In genomic region chr17:39014044-39014794, GRCh38 we compare ENCODE assay signal across 12 cellular contexts. TPM values are rescaled to one million over a fixed set of nuclear protein-coding genes. Genes with fewer than 3 reads are reported as not detected.
DNase-seq lines count a peak whose midpoint lies in the region; ATAC-seq, FAIRE-seq and TF ChIP-seq lines count a peak whose summit lies in the region.
"Had no signal": no experiment of that assay in that cellular context is flagged by ENCODE, and none has a peak within 500 bp of the region (broad histone marks: within the 10 kb centered on the region; RNA-seq: fewer than 3 reads in every experiment).

No MANE protein-coding gene starts in this region.

- peaks cover 5% of the 10 kb centered on the region for H3K4me1 Mint-ChIP-seq in progenitor cell of endocrine pancreas (ENCODE audit: low read depth)
- peaks cover 23% of the 10 kb centered on the region for H3K4me1 Mint-ChIP-seq in activated naive CD8-positive, alpha-beta T cell treated with anti-CD3 and anti-CD28 coated beads for 36 hours

- no peaks in the 10 kb centered on the region for H3K9me1 ChIP-seq in endothelial cell of umbilical vein (replicated peaks; ENCODE audit: control insufficient read depth, extremely low read depth, insufficient read depth, low read length)

- H3K36me3 ChIP-seq in endothelial cell of umbilical vein (ENCODE audit: control insufficient read depth in 2 of 2, extremely low read depth in 1 of 2, insufficient read depth in 2 of 2, low read length in 2 of 2): no peaks in the 10 kb centered on the region
- H3K36me3 ChIP-seq in kidney (ENCODE audit: control insufficient read depth in 1 of 2, insufficient read depth in 2 of 2, low read length in 2 of 2): no peaks in the 10 kb centered on the region

- BruUV-seq in endothelial cell of umbilical vein (replicated peaks; lab: Mats Ljungman, UMichigan): no TSS peak

- no peaks in the 10 kb centered on the region for H3K27me3 ChIP-seq in endothelial cell of umbilical vein (ENCODE audit: control insufficient read depth in 2 of 2, insufficient read depth in 2 of 2, low read length in 2 of 2)

- peak; percentile 67 for FAIRE-seq in endothelial cell of umbilical vein (lab: Jason Lieb, UNC)
- no peak for FAIRE-seq in GM12892 (lab: Jason Lieb, UNC)
- FAIRE-seq in kidney (lab: Jason Lieb, UNC): no peak
- FAIRE-seq: endometrium had no signal

- no peak for TF ChIP-seq CTCF in endothelial cell of umbilical vein (IDR thresholded peaks at IDR 0.05; ENCODE audit: extremely low read depth in 1 of 2, insufficient read depth in 1 of 2, low read depth in 1 of 2, low read length in 2 of 2)
- TF ChIP-seq CTCF in progenitor cell of endocrine pancreas (IDR thresholded peaks at IDR 0.05; ENCODE audit: unreplicated experiment): no peak
- TF ChIP-seq CTCF in kidney (IDR thresholded peaks at IDR 0.05; ENCODE audit: borderline replicate concordance, extremely low read depth, insufficient read depth): no peak

- no peak for TF ChIP-seq POLR2A in endothelial cell of umbilical vein (IDR thresholded peaks at IDR 0.05; ENCODE audit: low read depth, low read length)
- no peak for TF ChIP-seq POLR2A in GM12892 (IDR thresholded peaks at IDR 0.05; ENCODE audit: low read depth, low read length)

- peak; percentile 12 for DNase-seq in Caki2 (ENCODE audit: low read depth)
- peak; percentile 29 for DNase-seq in NCI-H460 (ENCODE audit: extremely low read depth, low read depth)
- DNase-seq in endothelial cell of umbilical vein (ENCODE audit: low read depth, low spot score): peak; percentile 32
- no peak for DNase-seq in progenitor cell of endocrine pancreas (ENCODE audit: low spot score, unreplicated experiment)
- no peak for DNase-seq in activated naive CD8-positive, alpha-beta T cell treated with anti-CD3 and anti-CD28 coated beads for 36 hours
- no peak for DNase-seq in GM12892 (ENCODE audit: insufficient read length)
- DNase-seq in kidney: no peak
- DNase-seq: activated effector memory CD4-positive, alpha-beta T cell treated with anti-CD3 and anti-CD28 coated beads, Interleukin-2, amount 50 U/mL, for 16 hours had no signal

- no peak overlapping the region for H3K27ac ChIP-seq in endothelial cell of umbilical vein (ENCODE audit: insufficient read depth, low read depth, low read length)
- H3K27ac ChIP-seq in kidney (ENCODE audit: low read depth in 2 of 2, low read length in 2 of 2): no peak overlapping the region
- H3K27ac ChIP-seq: VCaP had no signal

- H3K27me3 Mint-ChIP-seq in progenitor cell of endocrine pancreas: peaks cover 26% of the 10 kb centered on the region
- H3K27me3 Mint-ChIP-seq in activated naive CD8-positive, alpha-beta T cell treated with anti-CD3 and anti-CD28 coated beads for 36 hours: no peaks in the 10 kb centered on the region

- H4K20me1 ChIP-seq in endothelial cell of umbilical vein (replicated peaks; ENCODE audit: control insufficient read depth, extremely low read depth, insufficient read depth, low read length): no peaks in the 10 kb centered on the region

- intact Hi-C loops in endothelial cell of umbilical vein (cut with micrococcal nuclease) (no loop called here), kidney (cut with DNase I) (no loop called here)

- H3K4me3 Mint-ChIP-seq in progenitor cell of endocrine pancreas (ENCODE audit: low read depth): no peak overlapping the region
- no peak overlapping the region for H3K4me3 Mint-ChIP-seq in activated naive CD8-positive, alpha-beta T cell treated with anti-CD3 and anti-CD28 coated beads for 36 hours

- H3K9me3 ChIP-seq in endothelial cell of umbilical vein (replicated peaks; ENCODE audit: control insufficient read depth, insufficient read depth, low read length) (no peaks in the 10 kb centered on the region), kidney (ENCODE audit: control insufficient read depth in 1 of 2, low read length in 2 of 2) (no peaks in the 10 kb centered on the region)

- dilution Hi-C loops in endothelial cell of umbilical vein (cut with MboI; ENCODE audit: extremely low pct_ligation_motif_present, low sequenced_read_pairs): no loop called here

- no peaks in the 10 kb centered on the region for H3K9me3 Mint-ChIP-seq in progenitor cell of endocrine pancreas (ENCODE audit: low read depth)
- H3K9me3 Mint-ChIP-seq in activated naive CD8-positive, alpha-beta T cell treated with anti-CD3 and anti-CD28 coated beads for 36 hours: no peaks in the 10 kb centered on the region

- POLR2A ChIA-PET in endothelial cell of umbilical vein (lab: Charles Lee): no interaction called here

- H3K36me3 Mint-ChIP-seq in progenitor cell of endocrine pancreas (ENCODE audit: insufficient read depth): no peaks in the 10 kb centered on the region
- no peaks in the 10 kb centered on the region for H3K36me3 Mint-ChIP-seq in activated naive CD8-positive, alpha-beta T cell treated with anti-CD3 and anti-CD28 coated beads for 36 hours

- H3K9ac ChIP-seq in endothelial cell of umbilical vein (replicated peaks; ENCODE audit: extremely low read depth, insufficient read depth, low read length) (no peak overlapping the region), kidney (ENCODE audit: low read length in 2 of 2) (no peak overlapping the region)

- H3K4me2 ChIP-seq in endothelial cell of umbilical vein (ENCODE audit: insufficient read depth, low read length): no peak overlapping the region

- no peaks in the 10 kb centered on the region for H3K79me2 ChIP-seq in endothelial cell of umbilical vein (ENCODE audit: control insufficient read depth, insufficient read depth, low read length)

- peak overlapping the region; percentile 37 for H2AFZ ChIP-seq in endothelial cell of umbilical vein (ENCODE audit: low read depth, low read length)

- H3K4me3 ChIP-seq in endothelial cell of umbilical vein (replicated peaks in 1 of 3; ENCODE audit: insufficient read depth in 1 of 3, low read depth in 1 of 3, low read length in 3 of 3) (no peak overlapping the region), kidney (ENCODE audit: low read length in 2 of 2) (no peak overlapping the region)

- CTCF ChIA-PET in endothelial cell of umbilical vein (lab: Charles Lee): interaction anchor here (1.4 to 1.7 kb wide), 3 partner anchors 11 to 41 kb away, joined by 4 to 8 read pairs (median 5); no protein-coding TSS in a partner anchor

- H3K27ac Mint-ChIP-seq in progenitor cell of endocrine pancreas: peak overlapping the region; percentile 67
- no peak overlapping the region for H3K27ac Mint-ChIP-seq in activated naive CD8-positive, alpha-beta T cell treated with anti-CD3 and anti-CD28 coated beads for 36 hours

- in situ Hi-C loops in Caki2 (cut with HindIII; ENCODE audit: low pct_unique_long_range_greater_than_20kb, low sequenced_read_pairs): no loop called here

- H3K4me1 ChIP-seq in endothelial cell of umbilical vein (ENCODE audit: control insufficient read depth, extremely low read depth, insufficient read depth, low read length) (peaks cover 15% of the 10 kb centered on the region), kidney (ENCODE audit: control insufficient read depth in 1 of 2, insufficient read depth in 1 of 2, low read depth in 1 of 2, low read length in 2 of 2) (no peaks in the 10 kb centered on the region)

- ATAC-seq in GM18502 (IDR thresholded peaks at IDR 0.05; ENCODE audit: poor library complexity, unreplicated experiment): no peak

TF ChIP-seq in endothelial cell of umbilical vein, 7 proteins besides CTCF, POLR2A, EP300 and RAD21:
- TF ChIP-seq FOS (IDR thresholded peaks at IDR 0.05; ENCODE audit: borderline replicate concordance, insufficient read depth, low read length): peak; percentile 70
- no peak for TF ChIP-seq MYC (IDR thresholded peaks at IDR 0.05; ENCODE audit: low read depth, low read length)
- no peak for TF ChIP-seq MAX (IDR thresholded peaks at IDR 0.05; ENCODE audit: insufficient read depth, insufficient read length)
- peak; percentile 53 for TF ChIP-seq JUN (IDR thresholded peaks at IDR 0.05; ENCODE audit: borderline replicate concordance, insufficient read depth, insufficient read length, low read depth)
- TF ChIP-seq POLR2AphosphoS5 (IDR thresholded peaks at IDR 0.05; ENCODE audit: insufficient read depth, low read depth, low read length): no peak
- no peak for TF ChIP-seq GATA2 (IDR thresholded peaks at IDR 0.05; ENCODE audit: insufficient read depth, insufficient read length, low read depth, low read length)
- TF ChIP-seq EZH2 (IDR thresholded peaks at IDR 0.05; ENCODE audit: borderline replicate concordance, low read depth, low read length, severe bottlenecking): no peak
TF ChIP-seq in endothelial cell of umbilical vein: peak in this region for 2.

RNA-seq across cellular contexts. Expression of gene FBXO47, which starts 47.0 kb away (rescaled TPM):
- not detected in 2 replicates for total RNA-seq in Caki2 (2014; rRNA removed; shearing (Covaris generic); ENCODE audit: low replicate concordance)
- total RNA-seq in NCI-H460 (2014; rRNA removed; shearing (Covaris generic)): not detected in 2 replicates
- not detected in 2 replicates for polyA plus RNA-seq in NCI-H460 (2014; cell fraction: nucleus; rRNA removed)
- not detected in 2 replicates for total RNA-seq in endothelial cell of umbilical vein
- not detected in 2 replicates for polyA plus RNA-seq in endothelial cell of umbilical vein
- polyA plus RNA-seq in endothelial cell of umbilical vein (2011; cell fraction: cytosol; rRNA removed): not detected in 2 replicates
- not detected in 2 replicates for polyA plus RNA-seq in endothelial cell of umbilical vein (2011; cell fraction: nucleus; rRNA removed)
- not detected in 2 replicates for polyA plus RNA-seq in endothelial cell of umbilical vein (2012)
- polyA minus RNA-seq in endothelial cell of umbilical vein: not detected in 2 replicates
- not detected for polyA minus RNA-seq in endothelial cell of umbilical vein (2011; cell fraction: cytosol; rRNA and poly(A)+ RNA removed)
- polyA minus RNA-seq in endothelial cell of umbilical vein (2011; cell fraction: nucleus; rRNA and poly(A)+ RNA removed): not detected in 2 replicates
- not detected in 2 replicates for total RNA-seq in progenitor cell of endocrine pancreas
- under 1 TPM in 1 of 2 experiments, not detected in 1; 0.12 TPM for total RNA-seq in activated naive CD8-positive, alpha-beta T cell treated with anti-CD3 and anti-CD28 coated beads for 36 hours
- not detected for polyA plus RNA-seq in GM12892 (2012; ENCODE audit: missing spikeins)
- total RNA-seq in kidney: not detected
- not detected for polyA plus RNA-seq in kidney (ENCODE audit: insufficient read depth, low read depth, low replicate concordance)
- total RNA-seq: lower leg skin had no signal

Comparison
In these comparisons a context has a peak if more than half of its experiments do, and no peak if none do; other contexts are left out.
1. DNase-seq: peak in Caki2 (single experiment), NCI-H460 (single experiment) and endothelial cell of umbilical vein (single experiment); none in progenitor cell of endocrine pancreas (single experiment), activated naive CD8-positive, alpha-beta T cell treated with anti-CD3 and anti-CD28 coated beads for 36 hours (single experiment), GM12892 (single experiment) and kidney (single experiment).